Comparison of ENCODE assay signal across 8 cellular contexts in genomic region chr13:113951246-113951999, GRCh38. TPM values are rescaled to one million over a fixed set of nuclear protein-coding genes. Genes with fewer than 3 reads are reported as not detected.
DNase-seq lines count a peak whose midpoint lies in the region; ATAC-seq, FAIRE-seq and TF ChIP-seq lines count a peak whose summit lies in the region.

No MANE protein-coding gene starts in this region.

- H3K27me3 ChIP-seq in tibial artery = no peaks in the 10 kb centered on the region

- peaks cover 0 to 10% of the 10 kb centered on the region in 2 donors for H3K36me3 Mint-ChIP-seq in activated T-cell treated with anti-CD3 and anti-CD28 coated beads, Interleukin-2, amount 50 U/mL, for 72 hours (ENCODE audit: insufficient read depth in 2 of 2)

- peak overlapping the region in 1 of 2 donors; percentile 27 for H3K4me3 Mint-ChIP-seq in activated T-cell treated with anti-CD3 and anti-CD28 coated beads, Interleukin-2, amount 50 U/mL, for 72 hours

- peak overlapping the region; percentile 23 to 42 for H3K4me3 ChIP-seq in tibial artery

- peak; percentile 81 for TF ChIP-seq CTCF in GM12872 (IDR thresholded peaks at IDR 0.05; ENCODE audit: insufficient read depth, low read depth, low read length)
- TF ChIP-seq CTCF in tibial artery (IDR thresholded peaks at IDR 0.05) = peak; percentile 90 to 94

- H3K27me3 Mint-ChIP-seq in activated T-cell treated with anti-CD3 and anti-CD28 coated beads, Interleukin-2, amount 50 U/mL, for 72 hours (ENCODE audit: low read depth) = no peaks in the 10 kb centered on the region

- ATAC-seq in HG02763 (IDR thresholded peaks at IDR 0.05; ENCODE audit: unreplicated experiment) = peak; percentile 49
- ATAC-seq in activated T-cell treated with anti-CD3 and anti-CD28 coated beads, Interleukin-2, amount 50 U/mL, for 72 hours (replicated peaks in 1 of 2) = peak; percentile 81

- H3K36me3 ChIP-seq in tibial artery = peaks cover 0 to 19% (median 8%) of the 10 kb centered on the region in 3 donors

- FAIRE-seq in frontal cortex (lab: Jason Lieb, UNC) = no peak

- no peak overlapping the region for H3K27ac Mint-ChIP-seq in activated T-cell treated with anti-CD3 and anti-CD28 coated beads, Interleukin-2, amount 50 U/mL, for 72 hours

- no peak overlapping the region for H3K27ac ChIP-seq in tibial artery

- intact Hi-C loops in tibial artery (cut with DNase I; ENCODE audit: low total_unique reads) = no loop called here

- peaks cover 0 to 24% (median 15%) of the 10 kb centered on the region in 4 donors for H3K4me1 ChIP-seq in tibial artery

- peak; percentile 26 for DNase-seq in NOMO-1 treated with DMSO at 0.1 percent for 48 hours (lab: John Stamatoyannopoulos, UW; ENCODE audit: unreplicated experiment)
- DNase-seq in activated T-cell treated with anti-CD3 and anti-CD28 coated beads, Interleukin-2, amount 50 U/mL, for 72 hours = peak; percentile 69 to 75
- DNase-seq in frontal cortex (ENCODE audit: low spot score in 2 of 2) = peak; percentile 84 to 88
- DNase-seq in nucleus accumbens (lab: John Stamatoyannopoulos, UW) = peak in 54 of 56 donors; percentile 11 to 90 (median 62)
- DNase-seq in tibial artery = peak; percentile 84 to 92
- DNase-seq in NCI-H345 treated with DMSO at 0.1 percent for 48 hours (lab: John Stamatoyannopoulos, UW; ENCODE audit: unreplicated experiment) = no peak

- H3K4me1 Mint-ChIP-seq in activated T-cell treated with anti-CD3 and anti-CD28 coated beads, Interleukin-2, amount 50 U/mL, for 72 hours (ENCODE audit: low read depth) = peaks cover 6% of the 10 kb centered on the region

- no peaks in the 10 kb centered on the region for H3K9me3 ChIP-seq in tibial artery

- peaks cover 0 to 4% of the 10 kb centered on the region in 2 donors for H3K9me3 Mint-ChIP-seq in activated T-cell treated with anti-CD3 and anti-CD28 coated beads, Interleukin-2, amount 50 U/mL, for 72 hours

RNA-seq across cellular contexts. Expression of gene C13orf46, which starts 22.5 kb away (rescaled TPM):
- 1 to 10 TPM; 4.6 to 6.9 TPM for total RNA-seq in activated T-cell treated with anti-CD3 and anti-CD28 coated beads, Interleukin-2, amount 50 U/mL, for 72 hours
- total RNA-seq in frontal cortex = under 0.01 TPM
